ENCODE assay signal across 1 cellular context in genomic region chr3:14143826-14144225, GRCh38.
TF ChIP-seq lines count a peak whose summit lies in the region.

No MANE protein-coding gene starts in this region.

TF ChIP-seq in HepG2, 621 proteins besides CTCF, POLR2A, EP300 and RAD21:
- TF ChIP-seq REST (IDR thresholded peaks at IDR 0.05; ENCODE audit: borderline replicate concordance in 1 of 2, low read depth in 1 of 2, low read length in 2 of 2), result no peak
- peak; percentile 39 for TF ChIP-seq TEAD3 (CRISPR knock-in tag; optimal IDR thresholded peaks at IDR 0.05; ENCODE audit: borderline replicate concordance)
- peak; percentile 24; the same call in 1 of the 2 replicates for TF ChIP-seq CEBPG (CRISPR knock-in tag; IDR thresholded peaks at IDR 0.05)
- TF ChIP-seq SOX13 (IDR thresholded peaks at IDR 0.05), result no peak
- TF ChIP-seq SOX13 (CRISPR knock-in tag; conservative IDR thresholded peaks at IDR 0.05 in 1 of 2, IDR thresholded peaks at IDR 0.05 in 1 of 2), result 0 out of 4 replicates have a peak, but pooled peaks of 1 of the 2 experiments have one; percentile 2
- 0 out of 2 replicates have a peak, but pooled peaks have one; percentile 40 for TF ChIP-seq ZBTB33 (CRISPR knock-in tag; IDR thresholded peaks at IDR 0.05)
- TF ChIP-seq FOSL2 (CRISPR knock-in tag; IDR thresholded peaks at IDR 0.05), result peak; percentile 69
- no peak for TF ChIP-seq ZNF354B (CRISPR knock-in tag; IDR thresholded peaks at IDR 0.05)
- TF ChIP-seq, protein P1, sequence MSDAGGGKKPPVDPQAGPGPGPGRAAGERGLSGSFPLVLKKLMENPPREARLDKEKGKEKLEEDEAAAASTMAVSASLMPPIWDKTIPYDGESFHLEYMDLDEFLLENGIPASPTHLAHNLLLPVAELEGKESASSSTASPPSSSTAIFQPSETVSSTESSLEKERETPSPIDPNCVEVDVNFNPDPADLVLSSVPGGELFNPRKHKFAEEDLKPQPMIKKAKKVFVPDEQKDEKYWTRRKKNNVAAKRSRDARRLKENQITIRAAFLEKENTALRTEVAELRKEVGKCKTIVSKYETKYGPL (CRISPR knock-in tag; IDR thresholded peaks at IDR 0.05), result no peak
- TF ChIP-seq CEBPB (IDR thresholded peaks at IDR 0.05; ENCODE audit: borderline replicate concordance, low read depth, low read length), result peak; percentile 74
- peak; percentile 84; the same call in 1 of the 2 replicates for TF ChIP-seq PAF1 (CRISPR knock-in tag; IDR thresholded peaks at IDR 0.05)
